ENCODE assay signal across 8 cellular contexts in genomic region chr3:10651506-10651905, GRCh38.
"Had no signal": no experiment of that assay in that cellular context is flagged by ENCODE, and none has a peak within 500 bp of the region (broad histone marks: within the 10 kb centered on the region; RNA-seq: fewer than 3 reads in every experiment).

No MANE protein-coding gene starts in this region.

- ATAC-seq: GM12878 had no signal

- H3K4me3 ChIP-seq: GM12878 had no signal

- DNase-seq: GDM1, GF-D8 had no signal

- FAIRE-seq: G401.6, GM12878, GM12891, GM12892, GM18507, GM19239 had no signal
